1 cellular context compared by ENCODE assay signal in genomic region chr12:76688001-76688400, GRCh38.
TF ChIP-seq lines count a peak whose summit lies in the region.

No MANE protein-coding gene starts in this region.

TF ChIP-seq in SK-N-SH treated with all-trans-retinoic acid at 6 μM for 48 hours, 23 proteins besides CTCF, POLR2A, EP300 and RAD21 (continued from another document):
- TF ChIP-seq PATZ1 (CRISPR knock-in tag; IDR thresholded peaks at IDR 0.05; ENCODE audit: borderline replicate concordance) (no peak), PPARA (CRISPR knock-in tag; IDR thresholded peaks at IDR 0.05; ENCODE audit: borderline replicate concordance) (no peak), CSRNP3 (CRISPR knock-in tag; IDR thresholded peaks at IDR 0.05) (no peak), ZNF70 (CRISPR knock-in tag; IDR thresholded peaks at IDR 0.05) (no peak), OSR1 (CRISPR knock-in tag; IDR thresholded peaks at IDR 0.05) (no peak), ZNF8 (CRISPR knock-in tag; IDR thresholded peaks at IDR 0.05) (no peak)
TF ChIP-seq in SK-N-SH treated with all-trans-retinoic acid at 6 μM for 48 hours: peak in this region for 0.
